In the genomic region with DNA sequence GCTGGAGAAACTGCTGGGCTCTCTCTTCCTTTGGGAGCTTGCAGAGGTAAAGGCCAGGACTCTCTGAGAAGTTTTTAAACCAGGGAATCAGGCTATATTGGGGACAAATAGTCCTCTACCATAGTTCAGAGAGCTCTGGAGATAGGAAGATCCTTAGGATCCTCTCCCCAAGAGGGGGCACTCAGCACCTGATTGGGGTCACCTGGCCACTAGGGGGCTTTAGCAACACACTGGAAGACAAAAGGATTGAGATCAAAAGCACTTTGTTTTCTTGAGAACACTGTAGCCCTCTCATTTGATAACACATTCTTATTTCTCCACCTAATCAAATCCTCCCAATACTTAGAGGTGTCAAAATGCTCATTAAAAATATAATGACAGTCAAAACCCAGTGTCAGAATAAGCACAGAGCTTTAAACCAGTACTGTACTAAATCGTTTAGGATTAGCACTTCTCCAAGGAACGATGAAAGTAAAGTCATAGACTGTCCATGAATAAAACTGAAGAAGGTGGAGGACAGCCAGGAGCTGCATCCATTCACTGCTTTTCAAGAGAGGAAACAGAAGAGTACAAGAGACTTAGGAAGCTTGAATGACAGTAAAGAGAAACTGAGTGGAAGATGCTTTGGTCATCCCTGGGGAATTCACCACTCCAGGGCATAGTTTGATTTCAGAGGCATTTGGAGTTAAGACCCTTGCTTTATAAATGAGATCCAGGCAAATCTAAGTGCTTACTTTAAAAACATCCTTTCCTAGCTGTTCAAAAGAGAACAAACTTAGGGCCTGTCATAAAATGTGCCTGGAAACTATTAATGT, we compare ENCODE assay signal across 9 cellular contexts. TPM values are rescaled to one million over a fixed set of nuclear protein-coding genes. Genes with fewer than 3 reads are reported as not detected.
DNase-seq lines count a peak whose midpoint lies in the region; ATAC-seq and TF ChIP-seq lines count a peak whose summit lies in the region.
"Had no signal": no experiment of that assay in that cellular context is flagged by ENCODE, and none has a peak within 500 bp of the region (broad histone marks: within the 10 kb centered on the region; RNA-seq: fewer than 3 reads in every experiment).

No MANE protein-coding gene starts in this region.

- no peak overlapping the region for H3K4me3 ChIP-seq in colonic mucosa

- no peaks in the 10 kb centered on the region for H3K9me3 Mint-ChIP-seq in activated naive CD8-positive, alpha-beta T cell treated with anti-CD3 and anti-CD28 coated beads, Interleukin-2, amount 50 U/mL, for 24 hours
- H3K9me3 Mint-ChIP-seq in activated naive CD8-positive, alpha-beta T cell treated with anti-CD3 and anti-CD28 coated beads for 36 hours = no peaks in the 10 kb centered on the region
- H3K9me3 Mint-ChIP-seq: central memory CD8-positive, alpha-beta T cell had no signal

- no peaks in the 10 kb centered on the region for H3K36me3 Mint-ChIP-seq in activated naive CD8-positive, alpha-beta T cell treated with anti-CD3 and anti-CD28 coated beads, Interleukin-2, amount 50 U/mL, for 24 hours (ENCODE audit: low read depth)
- no peaks in the 10 kb centered on the region for H3K36me3 Mint-ChIP-seq in activated naive CD8-positive, alpha-beta T cell treated with anti-CD3 and anti-CD28 coated beads for 36 hours
- peaks cover 2% of the 10 kb centered on the region for H3K36me3 Mint-ChIP-seq in T-helper 17 cell (ENCODE audit: low read depth)

- no peaks in the 10 kb centered on the region for H3K36me3 ChIP-seq in colonic mucosa

- intact Hi-C loops in colonic mucosa (cut with DNase I) = no loop called here

- H3K4me1 ChIP-seq in colonic mucosa = no peaks in the 10 kb centered on the region

- no peak for ATAC-seq in activated naive CD8-positive, alpha-beta T cell treated with anti-CD3 and anti-CD28 coated beads, Interleukin-2, amount 50 U/mL, for 24 hours
- ATAC-seq in HG03280 (IDR thresholded peaks at IDR 0.05; ENCODE audit: unreplicated experiment) (no peak), T-helper 17 cell (no peak)

- DNase-seq in activated naive CD8-positive, alpha-beta T cell treated with anti-CD3 and anti-CD28 coated beads, Interleukin-2, amount 50 U/mL, for 24 hours = peak; percentile 39
- no peak for DNase-seq in activated naive CD8-positive, alpha-beta T cell treated with anti-CD3 and anti-CD28 coated beads for 36 hours
- DNase-seq in NCI-H69 (lab: John Stamatoyannopoulos, UW) = peak; percentile 78
- DNase-seq in colonic mucosa = peak; percentile 59
- DNase-seq in stimulated activated CD8-positive, alpha-beta memory T cell treated with anti-CD3 and anti-CD28 coated beads, Interleukin-4, amount 100 ng/mL, for 48 hours = peak; percentile 52
- DNase-seq in T-helper 17 cell = no peak
- no peak for DNase-seq in NCI-H226

- H3K9me3 ChIP-seq in colonic mucosa = no peaks in the 10 kb centered on the region
- no peaks in the 10 kb centered on the region for H3K9me3 ChIP-seq in T-helper 17 cell (ENCODE audit: control insufficient read depth, low read length, poor library complexity, severe bottlenecking)

- H3K4me3 Mint-ChIP-seq in activated naive CD8-positive, alpha-beta T cell treated with anti-CD3 and anti-CD28 coated beads, Interleukin-2, amount 50 U/mL, for 24 hours = no peak overlapping the region
- H3K4me3 Mint-ChIP-seq in activated naive CD8-positive, alpha-beta T cell treated with anti-CD3 and anti-CD28 coated beads for 36 hours = no peak overlapping the region
- H3K4me3 Mint-ChIP-seq in T-helper 17 cell = no peak overlapping the region
- H3K4me3 Mint-ChIP-seq: central memory CD8-positive, alpha-beta T cell had no signal

- TF ChIP-seq CTCF in colonic mucosa (IDR thresholded peaks at IDR 0.05) = peak; percentile 46

- no peaks in the 10 kb centered on the region for H3K4me1 Mint-ChIP-seq in activated naive CD8-positive, alpha-beta T cell treated with anti-CD3 and anti-CD28 coated beads, Interleukin-2, amount 50 U/mL, for 24 hours
- H3K4me1 Mint-ChIP-seq in activated naive CD8-positive, alpha-beta T cell treated with anti-CD3 and anti-CD28 coated beads for 36 hours = no peaks in the 10 kb centered on the region
- H3K4me1 Mint-ChIP-seq in T-helper 17 cell = no peaks in the 10 kb centered on the region
- H3K4me1 Mint-ChIP-seq: central memory CD8-positive, alpha-beta T cell had no signal

- H3K27me3 Mint-ChIP-seq in activated naive CD8-positive, alpha-beta T cell treated with anti-CD3 and anti-CD28 coated beads, Interleukin-2, amount 50 U/mL, for 24 hours = peaks cover 9% of the 10 kb centered on the region
- peaks cover 13% of the 10 kb centered on the region for H3K27me3 Mint-ChIP-seq in activated naive CD8-positive, alpha-beta T cell treated with anti-CD3 and anti-CD28 coated beads for 36 hours
- H3K27me3 Mint-ChIP-seq in T-helper 17 cell = peaks cover 20% of the 10 kb centered on the region
- H3K27me3 Mint-ChIP-seq: central memory CD8-positive, alpha-beta T cell had no signal

- H3K27ac Mint-ChIP-seq in activated naive CD8-positive, alpha-beta T cell treated with anti-CD3 and anti-CD28 coated beads, Interleukin-2, amount 50 U/mL, for 24 hours = no peak overlapping the region
- H3K27ac Mint-ChIP-seq in activated naive CD8-positive, alpha-beta T cell treated with anti-CD3 and anti-CD28 coated beads for 36 hours = no peak overlapping the region
- no peak overlapping the region for H3K27ac Mint-ChIP-seq in T-helper 17 cell

- no peak overlapping the region for H3K27ac ChIP-seq in colonic mucosa

- H3K9ac ChIP-seq in colonic mucosa (ENCODE audit: low read depth in 2 of 2, low read length in 2 of 2) = no peak overlapping the region

- H3K27me3 ChIP-seq in colonic mucosa = no peaks in the 10 kb centered on the region

RNA-seq across cellular contexts. Expression of gene BMP4, which starts 26.5 kb away (rescaled TPM):
- not detected for total RNA-seq in activated naive CD8-positive, alpha-beta T cell treated with anti-CD3 and anti-CD28 coated beads for 36 hours
- total RNA-seq in colonic mucosa (10 to 100 TPM; 11.7 to 14.5 TPM), T-helper 17 cell (not detected)

Comparison
In these comparisons a context has a peak if more than half of its experiments do, and no peak if none do; other contexts are left out.
1. DNase-seq: peak in activated naive CD8-positive, alpha-beta T cell treated with anti-CD3 and anti-CD28 coated beads, Interleukin-2, amount 50 U/mL, for 24 hours (single experiment), NCI-H69 (single experiment), colonic mucosa (single experiment) and stimulated activated CD8-positive, alpha-beta memory T cell treated with anti-CD3 and anti-CD28 coated beads, Interleukin-4, amount 100 ng/mL, for 48 hours (single experiment); none in activated naive CD8-positive, alpha-beta T cell treated with anti-CD3 and anti-CD28 coated beads for 36 hours (single experiment), T-helper 17 cell (0 of 3) and NCI-H226 (single experiment).
2. RNA of gene BMP4, which starts 26.5 kb away (total RNA-seq): 11.7 to 14.5 TPM in colonic mucosa; not detected in T-helper 17 cell and not detected in activated naive CD8-positive, alpha-beta T cell treated with anti-CD3 and anti-CD28 coated beads for 36 hours; every median in the first group is over 10 times any median in the second.